14 cellular contexts compared by ENCODE assay signal in genomic region chr12:90120627-90121026, GRCh38.
DNase-seq lines count a peak whose midpoint lies in the region; ATAC-seq and TF ChIP-seq lines count a peak whose summit lies in the region.
"Had no signal": no experiment of that assay in that cellular context is flagged by ENCODE, and none has a peak within 500 bp of the region (broad histone marks: within the 10 kb centered on the region; RNA-seq: fewer than 3 reads in every experiment).

No MANE protein-coding gene starts in this region.

- H3K4me2 ChIP-seq in SK-N-SH (no peak overlapping the region), PC-3 (ENCODE audit: low read length) (no peak overlapping the region)
- H3K4me2 ChIP-seq: BLaER1 treated with 17β-estradiol and CSF1 and Interleukin-3, amounts not matched to agents 10 nM and 100 nM; GM23338 had no signal

- ATAC-seq in SK-N-SH treated with all-trans-retinoic acid at 6 μM for 48 hours, result no peak
- ATAC-seq in PC-3, result no peak
- no peak for ATAC-seq in activated CD8-positive, alpha-beta memory T cell treated with anti-CD3 and anti-CD28 coated beads, Interleukin-2, amount 10 ng/mL, durations not matched to agents 7 days and 5 days
- ATAC-seq: CD8-positive, alpha-beta T cell; GM23338 had no signal

- DNase-seq in SK-N-SH (no peak), PC-3 (peak; percentile 15), GM19238 (ENCODE audit: insufficient read length, low spot score) (no peak)
- DNase-seq in Jurkat, Clone E6-1 (ENCODE audit: low read depth, low spot score), result peak; percentile 10
- no peak for DNase-seq in activated CD8-positive, alpha-beta memory T cell treated with anti-CD3 and anti-CD28 coated beads, Interleukin-2, amount 50 U/mL, for 4 hours
- DNase-seq in activated CD8-positive, alpha-beta memory T cell treated with anti-CD3 and anti-CD28 coated beads, Interleukin-2, amount 10 ng/mL, durations not matched to agents 7 days and 5 days, result no peak
- DNase-seq: Calu3; CD8-positive, alpha-beta T cell; HCEC 1CT had no signal

- H3F3A ChIP-seq in SK-N-SH (replicated peaks; ENCODE audit: insufficient read depth) (no peaks in the 10 kb centered on the region), PC-3 (ENCODE audit: low read length, unreplicated experiment) (no peaks in the 10 kb centered on the region)

- H3K4me3 ChIP-seq in SK-N-SH (ENCODE audit: low read depth in 2 of 2, low read length in 1 of 2) (no peak overlapping the region), PC-3 (ENCODE audit: low read length) (no peak overlapping the region)
- H3K4me3 ChIP-seq in Jurkat, Clone E6-1 (ENCODE audit: low read length), result no peak overlapping the region
- H3K4me3 ChIP-seq: BLaER1 treated with 17β-estradiol and CSF1 and Interleukin-3, amounts not matched to agents 10 nM and 100 nM; GM23338 had no signal

- H3K27me3 ChIP-seq in SK-N-SH (ENCODE audit: insufficient read depth), result no peaks in the 10 kb centered on the region
- no peaks in the 10 kb centered on the region for H3K27me3 ChIP-seq in PC-3 (ENCODE audit: low read length)
- H3K27me3 ChIP-seq: BLaER1 treated with 17β-estradiol and CSF1 and Interleukin-3, amounts not matched to agents 10 nM and 100 nM had no signal

- BruUV-seq in PC-3 (replicated peaks; lab: Mats Ljungman, UMichigan), result no TSS peak

- no peak for TF ChIP-seq EP300 in SK-N-SH (IDR thresholded peaks at IDR 0.05; ENCODE audit: borderline replicate concordance in 1 of 2, low read depth in 1 of 2, low read length in 1 of 2)

- CTCF ChIA-PET in SK-N-SH (lab: Yijun Ruan, JAX) (no interaction called here), PC-3 (lab: Charles Lee) (no interaction called here)
- CTCF ChIA-PET in activated CD8-positive, alpha-beta memory T cell treated with anti-CD3 and anti-CD28 coated beads, Interleukin-2, amount 10 ng/mL, durations not matched to agents 7 days and 5 days (lab: Charles Lee), result no interaction called here

- intact Hi-C loops in PC-3 (cut with micrococcal nuclease), result loop anchor here (10.0 kb wide), 1 partner anchor 124 kb away; no protein-coding TSS in a partner anchor

- H3K9me3 Mint-ChIP-seq in activated CD8-positive, alpha-beta memory T cell treated with anti-CD3 and anti-CD28 coated beads, Interleukin-2, amount 10 ng/mL, durations not matched to agents 7 days and 5 days (ENCODE audit: low read depth), result peaks cover 7% of the 10 kb centered on the region

- H3K27ac ChIP-seq in SK-N-SH (ENCODE audit: low read depth in 2 of 2, low read length in 1 of 2), result no peak overlapping the region
- no peak overlapping the region for H3K27ac ChIP-seq in PC-3 (ENCODE audit: low read length)
- H3K27ac ChIP-seq: BLaER1 treated with 17β-estradiol and CSF1 and Interleukin-3, amounts not matched to agents 10 nM and 100 nM had no signal

- H3K4me1 ChIP-seq in SK-N-SH (ENCODE audit: control insufficient read depth in 1 of 2, insufficient read depth in 2 of 2, low read depth in 1 of 2, low read length in 1 of 2) (no peaks in the 10 kb centered on the region), PC-3 (ENCODE audit: insufficient read depth, low read length) (peaks cover 20% of the 10 kb centered on the region)

- peaks cover 7% of the 10 kb centered on the region for H3K36me3 Mint-ChIP-seq in activated CD8-positive, alpha-beta memory T cell treated with anti-CD3 and anti-CD28 coated beads, Interleukin-2, amount 10 ng/mL, durations not matched to agents 7 days and 5 days

- no peaks in the 10 kb centered on the region for H3K27me3 Mint-ChIP-seq in activated CD8-positive, alpha-beta memory T cell treated with anti-CD3 and anti-CD28 coated beads, Interleukin-2, amount 10 ng/mL, durations not matched to agents 7 days and 5 days

- no peak for TF ChIP-seq CTCF in SK-N-SH (IDR thresholded peaks at IDR 0.05)
- no peak for TF ChIP-seq CTCF in PC-3 (conservative IDR thresholded peaks at IDR 0.05; ENCODE audit: low read depth, low read length)

- H2AFZ ChIP-seq in SK-N-SH (ENCODE audit: low read depth), result no peak overlapping the region
- no peak overlapping the region for H2AFZ ChIP-seq in PC-3 (ENCODE audit: low read length)
- H2AFZ ChIP-seq: GM23338 had no signal

- POLR2A ChIA-PET in SK-N-SH (lab: Yijun Ruan, JAX), result no interaction called here
- POLR2A ChIA-PET in PC-3 (lab: Charles Lee; ENCODE audit: unreplicated experiment), result no interaction called here

- no peak overlapping the region for H3K9ac ChIP-seq in SK-N-SH
- no peak overlapping the region for H3K9ac ChIP-seq in PC-3 (ENCODE audit: low read length)
- H3K9ac ChIP-seq: BLaER1 treated with 17β-estradiol and CSF1 and Interleukin-3, amounts not matched to agents 10 nM and 100 nM had no signal

- H3K36me3 ChIP-seq in SK-N-SH (replicated peaks in 1 of 2; ENCODE audit: control insufficient read depth in 1 of 2, insufficient read depth in 2 of 2, low read length in 1 of 2) (no peaks in the 10 kb centered on the region), PC-3 (ENCODE audit: low read depth, low read length) (peaks cover 3% of the 10 kb centered on the region; the same call in 1 of the 2 replicates)
- H3K36me3 ChIP-seq: BLaER1 treated with 17β-estradiol and CSF1 and Interleukin-3, amounts not matched to agents 10 nM and 100 nM had no signal

- H3K9me3 ChIP-seq in SK-N-SH, result 0 out of 2 replicates have a peak, but pooled peaks cover 3% of the 10 kb centered on the region
- H3K9me3 ChIP-seq in PC-3 (ENCODE audit: low read length), result peaks cover 10% of the 10 kb centered on the region; the same call in 1 of the 2 replicates

- H3K79me2 ChIP-seq in SK-N-SH (ENCODE audit: insufficient read depth), result no peaks in the 10 kb centered on the region
- no peaks in the 10 kb centered on the region for H3K79me2 ChIP-seq in PC-3 (ENCODE audit: low read length)

- no peaks in the 10 kb centered on the region for H4K20me1 ChIP-seq in SK-N-SH (ENCODE audit: insufficient read depth)
- H4K20me1 ChIP-seq in PC-3 (ENCODE audit: low read length), result no peaks in the 10 kb centered on the region
- H4K20me1 ChIP-seq: BLaER1 treated with 17β-estradiol and CSF1 and Interleukin-3, amounts not matched to agents 10 nM and 100 nM had no signal

- no peaks in the 10 kb centered on the region for H3K4me1 Mint-ChIP-seq in activated CD8-positive, alpha-beta memory T cell treated with anti-CD3 and anti-CD28 coated beads, Interleukin-2, amount 10 ng/mL, durations not matched to agents 7 days and 5 days
- H3K4me1 Mint-ChIP-seq: B cell, GM23338 had no signal

- no peak overlapping the region for H3K4me3 Mint-ChIP-seq in activated CD8-positive, alpha-beta memory T cell treated with anti-CD3 and anti-CD28 coated beads, Interleukin-2, amount 10 ng/mL, durations not matched to agents 7 days and 5 days
- H3K4me3 Mint-ChIP-seq: B cell; CD8-positive, alpha-beta T cell; GM23338 had no signal

- no peak for TF ChIP-seq RAD21 in SK-N-SH (IDR thresholded peaks at IDR 0.05; ENCODE audit: low read length)

- H3K27ac Mint-ChIP-seq in activated CD8-positive, alpha-beta memory T cell treated with anti-CD3 and anti-CD28 coated beads, Interleukin-2, amount 10 ng/mL, durations not matched to agents 7 days and 5 days, result no peak overlapping the region
- H3K27ac Mint-ChIP-seq: B cell; CD8-positive, alpha-beta T cell; GM23338; IgD-negative memory B cell had no signal

- H3K9me2 ChIP-seq in SK-N-SH (no peaks in the 10 kb centered on the region), PC-3 (replicated peaks; ENCODE audit: low read length) (no peaks in the 10 kb centered on the region)

TF ChIP-seq in SK-N-SH treated with all-trans-retinoic acid at 6 μM for 48 hours, 23 proteins besides CTCF, POLR2A, EP300 and RAD21:
- TF ChIP-seq ZFP30 (CRISPR knock-in tag; IDR thresholded peaks at IDR 0.05) (peak; percentile 67), ZNF8 (CRISPR knock-in tag; IDR thresholded peaks at IDR 0.05) (no peak), RARB (CRISPR knock-in tag; IDR thresholded peaks at IDR 0.05) (no peak), TOX (CRISPR knock-in tag; IDR thresholded peaks at IDR 0.05; ENCODE audit: borderline replicate concordance) (no peak)

TF ChIP-seq in SK-N-SH, 30 proteins besides CTCF, POLR2A, EP300 and RAD21 (continues in another document):
- TF ChIP-seq PBX3 (IDR thresholded peaks at IDR 0.05), result no peak
- TF ChIP-seq GABPA (IDR thresholded peaks at IDR 0.05; ENCODE audit: low read depth), result no peak
- TF ChIP-seq EZH2phosphoT487 (IDR thresholded peaks at IDR 0.05; ENCODE audit: borderline replicate concordance, low read depth), result no peak
- TF ChIP-seq REST (IDR thresholded peaks at IDR 0.05; ENCODE audit: low read depth, low read length), result no peak
- TF ChIP-seq FOSL2 (IDR thresholded peaks at IDR 0.05; ENCODE audit: borderline replicate concordance, low read depth), result no peak
- no peak for TF ChIP-seq SIN3A (IDR thresholded peaks at IDR 0.05; ENCODE audit: borderline replicate concordance, low read depth, low read length)

Comparison
In these comparisons a context has a peak if more than half of its experiments do, and no peak if none do; other contexts are left out.
1. DNase-seq: peak in Jurkat, Clone E6-1 (single experiment) and PC-3 (single experiment); none in SK-N-SH (single experiment), GM19238 (single experiment), activated CD8-positive, alpha-beta memory T cell treated with anti-CD3 and anti-CD28 coated beads, Interleukin-2, amount 50 U/mL, for 4 hours (single experiment) and activated CD8-positive, alpha-beta memory T cell treated with anti-CD3 and anti-CD28 coated beads, Interleukin-2, amount 10 ng/mL, durations not matched to agents 7 days and 5 days (single experiment).